ENCODE assay signal across 8 cellular contexts in genomic region chr21:41369105-41369914, GRCh38. TPM values are rescaled to one million over a fixed set of nuclear protein-coding genes. Genes with fewer than 3 reads are reported as not detected.
DNase-seq lines count a peak whose midpoint lies in the region; ATAC-seq and TF ChIP-seq lines count a peak whose summit lies in the region.

No MANE protein-coding gene starts in this region.

- intact Hi-C loops in heart left ventricle (cut with DNase I), result loop anchor here in 3 of 10 donors (5.0 to 10.0 kb wide), 3 partner anchors 53 to 205 kb away; partner anchors contain the start of gene BACE2 (in 2 of the 3)
- intact Hi-C loops in gastrocnemius medialis (cut with DNase I; ENCODE audit: low total_unique reads), result no loop called here

- peaks cover 0 to 10% (median 0%) of the 10 kb centered on the region in 9 donors for H3K27me3 ChIP-seq in heart left ventricle
- peaks cover 0 to 3% (median 0%) of the 10 kb centered on the region in 3 donors for H3K27me3 ChIP-seq in gastrocnemius medialis

- peaks cover 76% of the 10 kb centered on the region for H3K4me1 Mint-ChIP-seq in activated T-cell treated with anti-CD3 and anti-CD28 coated beads, Interleukin-2, amount 50 U/mL, for 4 hours (ENCODE audit: low read depth)

- H3K4me3 ChIP-seq in heart left ventricle (peak overlapping the region; percentile 12 to 57 (median 46)), gastrocnemius medialis (peak overlapping the region; percentile 28 to 54 (median 40))

- TF ChIP-seq CTCF in heart left ventricle (IDR thresholded peaks at IDR 0.05), result no peak
- peak in 1 of 5 experiments; percentile 13 for TF ChIP-seq CTCF in gastrocnemius medialis (IDR thresholded peaks at IDR 0.05 in 4 of 5, conservative IDR thresholded peaks at IDR 0.05 in 1 of 5)

- no peak for TF ChIP-seq POLR2A in heart left ventricle (IDR thresholded peaks at IDR 0.05)
- no peak for TF ChIP-seq POLR2A in gastrocnemius medialis (IDR thresholded peaks at IDR 0.05)

- in situ Hi-C loops in gastrocnemius medialis (cut with MboI; ENCODE audit: low sequenced_read_pairs in 4 of 4), result no loop called here

- H3K27ac ChIP-seq in KOPT-K1 (ENCODE audit: low read depth, low read length, poor library complexity, severe bottlenecking), result peak overlapping the region; percentile 45
- H3K27ac ChIP-seq in heart left ventricle, result peak overlapping the region in 11 of 12 donors; percentile 31 to 84 (median 67)
- peak overlapping the region; percentile 48 to 78 (median 66) for H3K27ac ChIP-seq in gastrocnemius medialis

- peaks cover 33% of the 10 kb centered on the region for H3K36me3 Mint-ChIP-seq in activated T-cell treated with anti-CD3 and anti-CD28 coated beads, Interleukin-2, amount 50 U/mL, for 4 hours (ENCODE audit: insufficient read depth)

- H3K9me3 ChIP-seq in KOPT-K1 (ENCODE audit: insufficient read depth, low read length, poor library complexity, severe bottlenecking), result no peaks in the 10 kb centered on the region
- H3K9me3 ChIP-seq in heart left ventricle, result no peaks in the 10 kb centered on the region
- no peaks in the 10 kb centered on the region for H3K9me3 ChIP-seq in gastrocnemius medialis

- H3K27me3 Mint-ChIP-seq in activated T-cell treated with anti-CD3 and anti-CD28 coated beads, Interleukin-2, amount 50 U/mL, for 4 hours (ENCODE audit: low read depth), result no peaks in the 10 kb centered on the region

- no peaks in the 10 kb centered on the region for H3K9me3 Mint-ChIP-seq in activated T-cell treated with anti-CD3 and anti-CD28 coated beads, Interleukin-2, amount 50 U/mL, for 4 hours

- no peaks in the 10 kb centered on the region for H3K36me3 ChIP-seq in KOPT-K1 (ENCODE audit: insufficient read depth, low read length)
- peaks cover 0 to 26% (median 0%) of the 10 kb centered on the region in 9 donors for H3K36me3 ChIP-seq in heart left ventricle
- no peaks in the 10 kb centered on the region for H3K36me3 ChIP-seq in gastrocnemius medialis

- peak; percentile 60 for DNase-seq in NCI-H1436 (lab: John Stamatoyannopoulos, UW)
- DNase-seq in NCI-H1436 treated with DMSO at 0.1 percent for 48 hours (lab: John Stamatoyannopoulos, UW), result no peak
- peak; percentile 24 for DNase-seq in activated T-cell treated with anti-CD3 and anti-CD28 coated beads, Interleukin-2, amount 50 U/mL, for 4 hours
- peak; percentile 49 to 75 (median 60) for DNase-seq in heart left ventricle
- no peak for DNase-seq in gastrocnemius medialis
- no peak for DNase-seq in hepatic stellate cell (ENCODE audit: low spot score)

- H3K4me3 Mint-ChIP-seq in activated T-cell treated with anti-CD3 and anti-CD28 coated beads, Interleukin-2, amount 50 U/mL, for 4 hours, result peak overlapping the region; percentile 74

- peak; percentile 76 to 81 for ATAC-seq in activated T-cell treated with anti-CD3 and anti-CD28 coated beads, Interleukin-2, amount 50 U/mL, for 4 hours
- peak in 3 of 4 donors; percentile 40 to 67 (median 47) for ATAC-seq in heart left ventricle
- peak; percentile 46 to 51 for ATAC-seq in gastrocnemius medialis
- ATAC-seq in GM19351 (IDR thresholded peaks at IDR 0.05; ENCODE audit: unreplicated experiment), result no peak

- H3K4me1 ChIP-seq in heart left ventricle (peaks cover 0 to 67% (median 20%) of the 10 kb centered on the region in 12 donors), gastrocnemius medialis (peaks cover 0 to 6% of the 10 kb centered on the region in 2 donors)

- 15 to 35% (median 27%) methylated on average over 19 to 29 of the region's 29 CpGs for WGBS in heart left ventricle, 4 donors

RNA-seq across cellular contexts. Expression of gene MX2, which starts 7.5 kb away (rescaled TPM):
- total RNA-seq in activated T-cell treated with anti-CD3 and anti-CD28 coated beads, Interleukin-2, amount 50 U/mL, for 4 hours, result 1 to 10 TPM; 6.1 to 7.6 (median 7.4) TPM
- total RNA-seq in heart left ventricle, result 10 to 100 TPM in 3 of 9 donors, 1 to 10 TPM in 6; 4.2 to 23.3 (median 6.0) TPM
- 1 to 10 TPM; 3.2 to 5.3 TPM for polyA plus RNA-seq in heart left ventricle
- 1 to 10 TPM; 1.1 to 6.8 (median 2.2) TPM for total RNA-seq in gastrocnemius medialis

RNA-seq across cellular contexts. Expression of gene FAM3B, which starts 52.7 kb away (rescaled TPM):
- not detected for total RNA-seq in activated T-cell treated with anti-CD3 and anti-CD28 coated beads, Interleukin-2, amount 50 U/mL, for 4 hours
- total RNA-seq in heart left ventricle (under 1 TPM in 1 of 9 donors, not detected in 8; 0.54 TPM), gastrocnemius medialis (not detected)
- polyA plus RNA-seq in heart left ventricle, result under 1 TPM in 1 of 2 donors, not detected in 1; 0.10 TPM

RNA-seq across cellular contexts. Expression of gene MX1, which starts 56.7 kb away (rescaled TPM):
- total RNA-seq in activated T-cell treated with anti-CD3 and anti-CD28 coated beads, Interleukin-2, amount 50 U/mL, for 4 hours, result 10 to 100 TPM; 13.8 to 33.8 (median 22.7) TPM
- total RNA-seq in heart left ventricle (10 to 100 TPM in 8 of 9 donors, 1 to 10 TPM in 1; 6.3 to 53.9 (median 17.2) TPM), gastrocnemius medialis (1 to 10 TPM; 2.5 to 10.0 (median 5.7) TPM)
- 1 to 10 TPM; 6.2 to 9.5 TPM for polyA plus RNA-seq in heart left ventricle

Comparison
In these comparisons a context has a peak if more than half of its experiments do, and no peak if none do; other contexts are left out.
1. DNase-seq: peak in NCI-H1436 (single experiment), activated T-cell treated with anti-CD3 and anti-CD28 coated beads, Interleukin-2, amount 50 U/mL, for 4 hours (single experiment) and heart left ventricle (5 of 5); none in NCI-H1436 treated with DMSO at 0.1 percent for 48 hours (single experiment), gastrocnemius medialis (0 of 2) and hepatic stellate cell (single experiment).
2. Peak in every context shown above with its lines, with median percentiles within 50 percentile points of each other: H3K27ac ChIP-seq.